In genomic region chrX:150028692-150029091, GRCh38 we compare ENCODE assay signal across 20 cellular contexts.
A peak's percentile ranks its signal among the peaks of the same experiment; 100 is the strongest.
DNase-seq lines count a peak whose midpoint lies in the region; ATAC-seq and TF ChIP-seq lines count a peak whose summit lies in the region.
"Had no signal": no experiment of that assay in that cellular context is flagged by ENCODE, and none has a peak within 500 bp of the region (broad histone marks: within the 10 kb centered on the region; RNA-seq: fewer than 3 reads in every experiment).

No MANE protein-coding gene starts in this region.

- H3K27me3 ChIP-seq in left lung, result no peaks in the 10 kb centered on the region
- H3K27me3 ChIP-seq: brain microvascular endothelial cell had no signal

- TF ChIP-seq CTCF in osteocyte (IDR thresholded peaks at IDR 0.05), result no peak
- TF ChIP-seq CTCF in left lung (IDR thresholded peaks at IDR 0.05), result no peak

- no peak overlapping the region for H3K27ac ChIP-seq in left lung
- H3K27ac ChIP-seq: brain microvascular endothelial cell, lower lobe of right lung, prostate gland, WERI-Rb-1 had no signal

- peak; percentile 83 for ATAC-seq in GM21723 (IDR thresholded peaks at IDR 0.05; ENCODE audit: unreplicated experiment)
- no peak for ATAC-seq in left lung
- no peak for ATAC-seq in HG02759 (IDR thresholded peaks at IDR 0.05; ENCODE audit: unreplicated experiment)
- ATAC-seq: K562; lower lobe of right lung; naive thymus-derived CD8-positive, alpha-beta T cell; Right ventricle myocardium inferior had no signal

- no peak overlapping the region for H3K4me3 ChIP-seq in left lung
- H3K4me3 ChIP-seq: K562, lower lobe of right lung, prostate gland had no signal

- H3K36me3 ChIP-seq in left lung, result no peaks in the 10 kb centered on the region
- H3K36me3 ChIP-seq: brain microvascular endothelial cell, lower lobe of right lung, prostate gland, WERI-Rb-1 had no signal

- H3K36me3 Mint-ChIP-seq in activated naive CD4-positive, alpha-beta T cell treated with anti-CD3 and anti-CD28 coated beads, Interleukin-2, amount 10 ng/mL, durations not matched to agents 7 days and 5 days, result peaks cover 6% of the 10 kb centered on the region
- peaks cover 6% of the 10 kb centered on the region for H3K36me3 Mint-ChIP-seq in osteocyte (ENCODE audit: unreplicated experiment)

- H3K27ac Mint-ChIP-seq in activated naive CD4-positive, alpha-beta T cell treated with anti-CD3 and anti-CD28 coated beads, Interleukin-2, amount 10 ng/mL, durations not matched to agents 7 days and 5 days, result peak overlapping the region; percentile 73
- H3K27ac Mint-ChIP-seq in osteocyte (ENCODE audit: unreplicated experiment), result peak overlapping the region; percentile 74
- H3K27ac Mint-ChIP-seq: CD8-positive, alpha-beta memory T cell; stimulated activated naive CD8-positive, alpha-beta T cell treated with anti-CD3 and anti-CD28 coated beads, Interleukin-15, Interleukin-2, amounts not matched to agents 100 ng/mL and 50 ng/mL, for 24 hours had no signal

- no peak overlapping the region for H3K4me3 Mint-ChIP-seq in activated naive CD4-positive, alpha-beta T cell treated with anti-CD3 and anti-CD28 coated beads, Interleukin-2, amount 10 ng/mL, durations not matched to agents 7 days and 5 days
- H3K4me3 Mint-ChIP-seq in osteocyte (ENCODE audit: unreplicated experiment), result peak overlapping the region; percentile 40
- H3K4me3 Mint-ChIP-seq: CD8-positive, alpha-beta memory T cell; stimulated activated naive CD8-positive, alpha-beta T cell treated with anti-CD3 and anti-CD28 coated beads, Interleukin-15, Interleukin-2, amounts not matched to agents 100 ng/mL and 50 ng/mL, for 24 hours had no signal

- H3K27me3 Mint-ChIP-seq in activated naive CD4-positive, alpha-beta T cell treated with anti-CD3 and anti-CD28 coated beads, Interleukin-2, amount 10 ng/mL, durations not matched to agents 7 days and 5 days, result no peaks in the 10 kb centered on the region
- H3K27me3 Mint-ChIP-seq in osteocyte (ENCODE audit: unreplicated experiment), result no peaks in the 10 kb centered on the region
- H3K27me3 Mint-ChIP-seq: naive thymus-derived CD8-positive, alpha-beta T cell; stimulated activated naive CD8-positive, alpha-beta T cell treated with anti-CD3 and anti-CD28 coated beads, Interleukin-15, Interleukin-2, amounts not matched to agents 100 ng/mL and 50 ng/mL, for 24 hours had no signal

- H3K4me1 Mint-ChIP-seq in activated naive CD4-positive, alpha-beta T cell treated with anti-CD3 and anti-CD28 coated beads, Interleukin-2, amount 10 ng/mL, durations not matched to agents 7 days and 5 days, result peaks cover 16% of the 10 kb centered on the region
- peaks cover 19% of the 10 kb centered on the region for H3K4me1 Mint-ChIP-seq in osteocyte (ENCODE audit: unreplicated experiment)

- peaks cover 3% of the 10 kb centered on the region for H3K9me3 Mint-ChIP-seq in activated naive CD4-positive, alpha-beta T cell treated with anti-CD3 and anti-CD28 coated beads, Interleukin-2, amount 10 ng/mL, durations not matched to agents 7 days and 5 days
- peaks cover 30% of the 10 kb centered on the region for H3K9me3 Mint-ChIP-seq in osteocyte (ENCODE audit: unreplicated experiment)

- intact Hi-C loops in left lung (cut with DNase I), result no loop called here

- CTCF ChIA-PET in activated naive CD4-positive, alpha-beta T cell treated with anti-CD3 and anti-CD28 coated beads, Interleukin-2, amount 10 ng/mL, durations not matched to agents 7 days and 5 days (lab: Charles Lee), result no interaction called here

- no peaks in the 10 kb centered on the region for H3K4me1 ChIP-seq in left lung
- H3K4me1 ChIP-seq: lower lobe of right lung, prostate gland had no signal

- DNase-seq in activated naive CD4-positive, alpha-beta T cell treated with anti-CD3 and anti-CD28 coated beads, Interleukin-2, amount 10 ng/mL, durations not matched to agents 7 days and 5 days, result no peak
- no peak for DNase-seq in activated naive CD4-positive, alpha-beta T cell treated with Interleukin-2 at 50 U/mL for 16 hours
- DNase-seq in RPMI7951 (ENCODE audit: low read depth), result peak; percentile 24
- no peak for DNase-seq in osteocyte (ENCODE audit: extremely low spot score, unreplicated experiment)
- no peak for DNase-seq in left lung
- no peak for DNase-seq in DMS 273 (lab: John Stamatoyannopoulos, UW; ENCODE audit: unreplicated experiment)
- DNase-seq: activated gamma-delta T cell treated with Interleukin-2 at 50 U/mL for 16 hours; brain microvascular endothelial cell; CD8-positive, alpha-beta memory T cell; lower lobe of right lung; naive thymus-derived CD8-positive, alpha-beta T cell; NCI-H1417 treated with DMSO at 0.1 percent for 48 hours; NK-92 treated with Interleukin-12 subunit alpha and Interleukin-12 subunit beta, amount 100 ng/mL, for 24 hours; WERI-Rb-1 had no signal

- no peaks in the 10 kb centered on the region for H3K9me3 ChIP-seq in left lung
- H3K9me3 ChIP-seq: lower lobe of right lung, prostate gland had no signal
